14 cellular contexts compared by ENCODE assay signal in the genomic region with DNA sequence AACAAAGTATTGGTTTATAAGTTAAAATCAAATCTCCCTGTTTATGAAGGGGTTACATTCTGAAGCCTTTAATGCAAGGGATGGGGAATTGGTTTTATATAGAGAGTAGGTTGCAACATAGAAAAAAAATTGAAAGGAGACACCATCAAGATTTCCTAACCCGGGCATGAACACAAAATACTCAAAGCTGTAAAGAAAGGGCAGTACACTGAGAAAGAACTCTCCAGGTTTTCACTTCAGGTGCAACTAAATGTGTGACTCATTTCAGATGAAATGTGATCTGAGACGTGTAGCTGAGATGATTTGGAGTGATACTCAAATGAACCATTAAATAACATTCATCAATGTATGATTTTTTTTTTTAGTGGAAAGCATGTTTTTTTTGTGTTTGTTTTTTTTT.
"Had no signal": no experiment of that assay in that cellular context is flagged by ENCODE, and none has a peak within 500 bp of the region (broad histone marks: within the 10 kb centered on the region; RNA-seq: fewer than 3 reads in every experiment).

No MANE protein-coding gene starts in this region.

- DNase-seq: activated CD4-positive, alpha-beta T cell treated with anti-CD3 and anti-CD28 coated beads for 36 hours; activated CD4-positive, alpha-beta T cell treated with anti-CD3 and anti-CD28 coated beads, Interleukin-2, amount 50 U/mL, for 48 hours; activated naive CD4-positive, alpha-beta T cell treated with Interleukin-2 at 50 U/mL for 16 hours; activated naive CD8-positive, alpha-beta T cell treated with anti-CD3 and anti-CD28 coated beads, Interleukin-2, amount 10 ng/mL, durations not matched to agents 7 days and 5 days; lower lobe of right lung; natural killer cell; sigmoid colon; stimulated activated CD8-positive, alpha-beta memory T cell treated with anti-CD3 and anti-CD28 coated beads, Interleukin-4, amount 100 ng/mL, for 48 hours; stimulated activated naive CD4-positive, alpha-beta T cell; upper lobe of right lung had no signal

- ATAC-seq: activated CD4-positive, alpha-beta T cell treated with anti-CD3 and anti-CD28 coated beads for 36 hours; lower lobe of right lung; natural killer cell; upper lobe of right lung; WTC11 had no signal

- H3K27ac ChIP-seq: coronary artery, lower lobe of right lung, neutrophil, parathyroid adenoma, sigmoid colon, upper lobe of right lung had no signal

- H3K4me3 ChIP-seq: coronary artery, lower lobe of right lung, sigmoid colon, upper lobe of right lung had no signal
